11 cellular contexts compared by ENCODE assay signal in the genomic region with DNA sequence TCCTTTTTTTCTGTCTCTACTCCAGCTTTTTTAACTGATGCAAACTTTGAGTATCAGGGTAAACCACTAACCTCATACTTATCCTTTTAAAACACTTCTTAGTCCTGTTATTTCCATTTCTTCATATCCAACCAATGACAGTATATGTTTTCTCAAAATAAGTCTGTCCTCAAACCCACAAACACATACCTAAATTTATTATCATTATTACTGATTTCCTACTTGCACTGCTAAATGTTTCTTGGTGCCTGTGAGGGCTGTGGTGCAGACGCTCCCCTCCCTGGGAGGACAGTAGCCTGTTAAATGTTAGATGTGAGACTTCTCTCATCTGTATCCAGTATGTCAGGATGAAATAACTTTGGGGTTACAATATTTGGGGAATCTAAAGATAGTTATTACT.
A peak's percentile ranks its signal among the peaks of the same experiment; 100 is the strongest.
DNase-seq lines count a peak whose midpoint lies in the region; ATAC-seq and TF ChIP-seq lines count a peak whose summit lies in the region.
"Had no signal": no experiment of that assay in that cellular context is flagged by ENCODE, and none has a peak within 500 bp of the region (broad histone marks: within the 10 kb centered on the region; RNA-seq: fewer than 3 reads in every experiment).

No MANE protein-coding gene starts in this region.

- no peaks in the 10 kb centered on the region for H3K27me3 ChIP-seq in breast epithelium
- no peaks in the 10 kb centered on the region for H3K27me3 ChIP-seq in mesenchymal stem cell (ENCODE audit: control insufficient read depth in 1 of 2, insufficient read depth in 1 of 2, low read length in 2 of 2)
- no peaks in the 10 kb centered on the region for H3K27me3 ChIP-seq in tibial artery

- H3K27ac Mint-ChIP-seq in MCF 10A (ENCODE audit: low read depth, unreplicated experiment), result no peak overlapping the region
- H3K27ac Mint-ChIP-seq: T-cell had no signal

- H3K4me1 ChIP-seq in breast epithelium (no peaks in the 10 kb centered on the region), mesenchymal stem cell (ENCODE audit: control insufficient read depth, insufficient read depth, low read depth, low read length) (peaks cover 19% of the 10 kb centered on the region), tibial artery (peaks cover 0 to 46% (median 29%) of the 10 kb centered on the region in 4 donors)

- no peak for DNase-seq in breast epithelium (ENCODE audit: low spot score in 2 of 2)
- DNase-seq in MCF 10A (ENCODE audit: unreplicated experiment), result no peak
- DNase-seq in astrocyte of the spinal cord (ENCODE audit: low read depth, low spot score), result peak; percentile 86
- peak; percentile 85 for DNase-seq in mesenchymal stem cell
- DNase-seq in tibial artery, result no peak
- no peak for DNase-seq in NCI-H2227 treated with DMSO at 0.1 percent for 48 hours (lab: John Stamatoyannopoulos, UW)
- DNase-seq: Karpas-422, T-cell had no signal

- CTCF ChIA-PET in MCF 10A (lab: Yijun Ruan, JAX), result no interaction called here

- H3K14ac ChIP-seq in mesenchymal stem cell (ENCODE audit: low read length in 2 of 2), result no peak overlapping the region

- H3K27me3 Mint-ChIP-seq in MCF 10A (ENCODE audit: insufficient read depth, unreplicated experiment), result no peaks in the 10 kb centered on the region

- no peak overlapping the region for H3K4ac ChIP-seq in mesenchymal stem cell (ENCODE audit: low read depth in 1 of 2, low read length in 2 of 2)

- H3K4me1 Mint-ChIP-seq in MCF 10A (ENCODE audit: insufficient read depth, unreplicated experiment), result peaks cover 19% of the 10 kb centered on the region

- POLR2A ChIA-PET in MCF 10A (lab: Yijun Ruan, JAX), result no interaction called here

- no peaks in the 10 kb centered on the region for H3K36me3 ChIP-seq in breast epithelium
- no peaks in the 10 kb centered on the region for H3K36me3 ChIP-seq in mesenchymal stem cell (ENCODE audit: control insufficient read depth in 1 of 2, insufficient read depth in 2 of 2, low read depth in 1 of 2, low read length in 2 of 2)
- H3K36me3 ChIP-seq in tibial artery, result no peaks in the 10 kb centered on the region

- H2BK15ac ChIP-seq in mesenchymal stem cell (ENCODE audit: low read depth, poor library complexity, severe bottlenecking), result no peak overlapping the region

- H3K9ac ChIP-seq in mesenchymal stem cell (ENCODE audit: low read length), result peak overlapping the region; percentile 89

- H3K27ac ChIP-seq in breast epithelium (peak overlapping the region; percentile 8 to 44), mesenchymal stem cell (ENCODE audit: low read length, poor library complexity, severe bottlenecking) (peak overlapping the region; percentile 76), tibial artery (peak overlapping the region; percentile 48 to 68)

- H3K4me2 ChIP-seq in mesenchymal stem cell (ENCODE audit: low read length, poor library complexity, severe bottlenecking), result no peak overlapping the region
- H3K4me2 ChIP-seq: A549 had no signal

- no peak overlapping the region for H4K91ac ChIP-seq in mesenchymal stem cell (ENCODE audit: low read length)

- in situ Hi-C loops in astrocyte of the spinal cord (cut with HindIII; ENCODE audit: low sequenced_read_pairs), result no loop called here

- H3K4me3 Mint-ChIP-seq in MCF 10A (ENCODE audit: unreplicated experiment), result no peak overlapping the region
- H3K4me3 Mint-ChIP-seq: T-cell had no signal

- H2AFZ ChIP-seq in mesenchymal stem cell (ENCODE audit: low read depth, low read length), result no peak overlapping the region

- no peak for TF ChIP-seq POLR2A in breast epithelium (IDR thresholded peaks at IDR 0.05)

- ATAC-seq in GM18498 (IDR thresholded peaks at IDR 0.05; ENCODE audit: unreplicated experiment), result no peak
- no peak for ATAC-seq in GM19351 (IDR thresholded peaks at IDR 0.05; ENCODE audit: unreplicated experiment)
- ATAC-seq: A549, T-cell had no signal

- no peak overlapping the region for H2BK12ac ChIP-seq in mesenchymal stem cell (ENCODE audit: low read length in 2 of 2)

- no peak overlapping the region for H3K23ac ChIP-seq in mesenchymal stem cell (ENCODE audit: low read length in 2 of 2)

- WGBS in mesenchymal stem cell, result 23% methylated on average over 1 of the region's 1 CpG

- no peak overlapping the region for H3K18ac ChIP-seq in mesenchymal stem cell (ENCODE audit: low read depth in 1 of 2, low read length in 2 of 2)

- intact Hi-C loops in breast epithelium (cut with DNase I; ENCODE audit: low total_unique reads) (no loop called here), MCF 10A (cut with micrococcal nuclease) (loop anchor here (5.0 kb wide), 1 partner anchor 60 kb away; no protein-coding TSS in a partner anchor), tibial artery (cut with DNase I; ENCODE audit: low total_unique reads) (no loop called here)

- no peak overlapping the region for H3K4me3 ChIP-seq in breast epithelium
- no peak overlapping the region for H3K4me3 ChIP-seq in astrocyte of the spinal cord (ENCODE audit: low read depth, low read length)
- peak overlapping the region in 1 of 2 experiments; percentile 40 for H3K4me3 ChIP-seq in mesenchymal stem cell (ENCODE audit: insufficient read depth in 1 of 2, low read depth in 1 of 2, low read length in 2 of 2)
- H3K4me3 ChIP-seq in tibial artery, result no peak overlapping the region
- H3K4me3 ChIP-seq: A549 had no signal

- peaks cover 4% of the 10 kb centered on the region for H3K79me1 ChIP-seq in mesenchymal stem cell (replicated peaks; ENCODE audit: low read length, poor library complexity, severe bottlenecking)

- no peak for TF ChIP-seq CTCF in breast epithelium (IDR thresholded peaks at IDR 0.05)
- TF ChIP-seq CTCF in MCF 10A (IDR thresholded peaks at IDR 0.05; ENCODE audit: unreplicated experiment), result no peak
- TF ChIP-seq CTCF in astrocyte of the spinal cord (IDR thresholded peaks at IDR 0.05; ENCODE audit: low read depth, low read length), result no peak
- no peak for TF ChIP-seq CTCF in tibial artery (IDR thresholded peaks at IDR 0.05)

- no peak overlapping the region for H2AK5ac ChIP-seq in mesenchymal stem cell (ENCODE audit: low read length, severe bottlenecking)

- no peaks in the 10 kb centered on the region for H3K9me3 Mint-ChIP-seq in MCF 10A (ENCODE audit: unreplicated experiment)
- H3K9me3 Mint-ChIP-seq: T-cell had no signal

- no peak overlapping the region for H2BK5ac ChIP-seq in mesenchymal stem cell (ENCODE audit: low read depth, low read length, poor library complexity, severe bottlenecking)

- H3K9me3 ChIP-seq in breast epithelium (no peaks in the 10 kb centered on the region), mesenchymal stem cell (ENCODE audit: control insufficient read depth, low read length) (no peaks in the 10 kb centered on the region), tibial artery (peaks cover 0 to 21% (median 0%) of the 10 kb centered on the region in 3 donors)
- H3K9me3 ChIP-seq: A549 had no signal

- H4K8ac ChIP-seq in mesenchymal stem cell (ENCODE audit: low read length), result no peak overlapping the region

- no peak overlapping the region for H2BK120ac ChIP-seq in mesenchymal stem cell (ENCODE audit: low read depth, low read length)

- no peaks in the 10 kb centered on the region for H3K36me3 Mint-ChIP-seq in MCF 10A (ENCODE audit: insufficient read depth, unreplicated experiment)
- H3K36me3 Mint-ChIP-seq: T-cell had no signal

- no TSS peak for BruUV-seq in MCF 10A (replicated peaks; lab: Mats Ljungman, UMichigan)

Comparison
In these comparisons a context has a peak if more than half of its experiments do, and no peak if none do; other contexts are left out.
1. DNase-seq: peak in astrocyte of the spinal cord (single experiment) and mesenchymal stem cell (single experiment); none in breast epithelium (0 of 2), MCF 10A (single experiment), tibial artery (0 of 2) and NCI-H2227 treated with DMSO at 0.1 percent for 48 hours (single experiment).
2. H3K27ac ChIP-seq: peak in every context shown above with its lines; median percentile 76 in mesenchymal stem cell; 58 in tibial artery; 26 in breast epithelium.